In genomic region chr12:130490674-130491073, GRCh38 we compare ENCODE assay signal across 4 cellular contexts.
"Had no signal": no experiment of that assay in that cellular context is flagged by ENCODE, and none has a peak within 500 bp of the region (broad histone marks: within the 10 kb centered on the region; RNA-seq: fewer than 3 reads in every experiment).

No MANE protein-coding gene starts in this region.

- ATAC-seq: GM23338 had no signal

- H2AFZ ChIP-seq: GM23338 had no signal

- DNase-seq: H9, HCEC 1CT, IMR-90 had no signal

- H3K4me2 ChIP-seq: GM23338 had no signal

- H3K27ac Mint-ChIP-seq: GM23338, H9 had no signal

- H3K4me3 Mint-ChIP-seq: GM23338, H9 had no signal

- H3K4me1 Mint-ChIP-seq: GM23338, H9 had no signal

- H3K4me3 ChIP-seq: GM23338 had no signal
